In genomic region chr11:14361951-14362350, GRCh38 we compare ENCODE assay signal across 21 cellular contexts. TPM values are rescaled to one million over a fixed set of nuclear protein-coding genes. Genes with fewer than 3 reads are reported as not detected.
DNase-seq lines count a peak whose midpoint lies in the region; ATAC-seq and TF ChIP-seq lines count a peak whose summit lies in the region.
"Had no signal": no experiment of that assay in that cellular context is flagged by ENCODE, and none has a peak within 500 bp of the region (broad histone marks: within the 10 kb centered on the region; RNA-seq: fewer than 3 reads in every experiment).

No MANE protein-coding gene starts in this region.

- H3K27ac ChIP-seq in right atrium auricular region: peak overlapping the region; percentile 38 to 43
- H3K27ac ChIP-seq in Panc1 (ENCODE audit: low read length): no peak overlapping the region

- H3K4me1 Mint-ChIP-seq in activated CD8-positive, alpha-beta T cell treated with anti-CD3 and anti-CD28 coated beads, Interleukin-2, amount 10 ng/mL, durations not matched to agents 7 days and 5 days (ENCODE audit: low read depth): peaks cover 52% of the 10 kb centered on the region
- H3K4me1 Mint-ChIP-seq in CD14-positive monocyte: peaks cover 8% of the 10 kb centered on the region

- in situ Hi-C loops in Panc1 (cut with HindIII; ENCODE audit: low pct_unique_long_range_greater_than_20kb, low sequenced_read_pairs): no loop called here

- BruUV-seq in Panc1 (replicated peaks; lab: Mats Ljungman, UMichigan): TSS peak; percentile 50

- no peak for ATAC-seq in Right ventricle myocardium superior (ENCODE audit: poor library complexity)
- ATAC-seq in Panc1: no peak
- no peak for ATAC-seq in activated CD8-positive, alpha-beta T cell treated with anti-CD3 and anti-CD28 coated beads, Interleukin-2, amount 10 ng/mL, durations not matched to agents 7 days and 5 days

- H3K4me3 Mint-ChIP-seq in activated CD8-positive, alpha-beta T cell treated with anti-CD3 and anti-CD28 coated beads, Interleukin-2, amount 10 ng/mL, durations not matched to agents 7 days and 5 days: no peak overlapping the region
- H3K4me3 Mint-ChIP-seq in CD14-positive monocyte: no peak overlapping the region

- H3K27ac Mint-ChIP-seq in activated CD8-positive, alpha-beta T cell treated with anti-CD3 and anti-CD28 coated beads, Interleukin-2, amount 10 ng/mL, durations not matched to agents 7 days and 5 days: no peak overlapping the region
- no peak overlapping the region for H3K27ac Mint-ChIP-seq in CD14-positive monocyte

- CTCF ChIA-PET in Panc1 (lab: Charles Lee): no interaction called here
- CTCF ChIA-PET in activated CD8-positive, alpha-beta T cell treated with anti-CD3 and anti-CD28 coated beads, Interleukin-2, amount 10 ng/mL, durations not matched to agents 7 days and 5 days (lab: Charles Lee): interaction anchor here (1.1 to 2.1 kb wide), 5 partner anchors 9 to 61 kb away, joined by 3 to 9 read pairs (median 5); no protein-coding TSS in a partner anchor

- H3K4me1 ChIP-seq in right atrium auricular region: peaks cover 0 to 11% of the 10 kb centered on the region in 2 donors
- H3K4me1 ChIP-seq in Panc1 (ENCODE audit: control insufficient read depth, insufficient read depth, low read length): no peaks in the 10 kb centered on the region
- H3K4me1 ChIP-seq: BE2C had no signal

- no peaks in the 10 kb centered on the region for H3K27me3 ChIP-seq in right atrium auricular region
- H3K27me3 ChIP-seq in Panc1 (ENCODE audit: control insufficient read depth, insufficient read depth, low read length): no peaks in the 10 kb centered on the region

- H3K36me3 ChIP-seq in right atrium auricular region: no peaks in the 10 kb centered on the region
- H3K36me3 ChIP-seq in Panc1 (ENCODE audit: control insufficient read depth, insufficient read depth, low read length): no peaks in the 10 kb centered on the region
- H3K36me3 ChIP-seq: BE2C had no signal

- H3K36me3 Mint-ChIP-seq in activated CD8-positive, alpha-beta T cell treated with anti-CD3 and anti-CD28 coated beads, Interleukin-2, amount 10 ng/mL, durations not matched to agents 7 days and 5 days (ENCODE audit: low read depth): peaks cover 8% of the 10 kb centered on the region
- H3K36me3 Mint-ChIP-seq in CD14-positive monocyte: no peaks in the 10 kb centered on the region

- no peak overlapping the region for H3K4me3 ChIP-seq in right atrium auricular region
- H3K4me3 ChIP-seq in Panc1 (ENCODE audit: low read depth in 2 of 2, low read length in 2 of 2): no peak overlapping the region

- no peaks in the 10 kb centered on the region for H3K9me3 Mint-ChIP-seq in activated CD8-positive, alpha-beta T cell treated with anti-CD3 and anti-CD28 coated beads, Interleukin-2, amount 10 ng/mL, durations not matched to agents 7 days and 5 days (ENCODE audit: insufficient read depth)
- H3K9me3 Mint-ChIP-seq in CD14-positive monocyte: peaks cover 0 to 7% (median 2%) of the 10 kb centered on the region in 7 donors

- DNase-seq in right atrium auricular region (ENCODE audit: low spot score) (no peak), Right ventricle myocardium superior (no peak), Panc1 (ENCODE audit: low read depth, low spot score) (no peak), fibroblast of peridontal ligament (ENCODE audit: extremely low read depth) (peak; percentile 42), NOMO-1 (lab: John Stamatoyannopoulos, UW; ENCODE audit: unreplicated experiment in 2 of 2) (no peak), CD14-positive monocyte (ENCODE audit: low spot score) (no peak)
- no peak for DNase-seq in activated CD8-positive, alpha-beta T cell treated with anti-CD3 and anti-CD28 coated beads, Interleukin-2, amount 10 ng/mL, durations not matched to agents 7 days and 5 days
- DNase-seq: 8988T, ACHN, BE2C, DMS153, Kasumi-1, NCI-H1092 treated with DMSO at 0.1 percent for 48 hours, NCI-H1436, NCI-H187, NCI-H2081 treated with DMSO at 0.1 percent for 48 hours, NCI-H2171, NCI-H226, NCI-H510A, NCI-H69, SK-N-SH had no signal

- intact Hi-C loops in Right ventricle myocardium superior (cut with DNase I): no loop called here
- intact Hi-C loops in Panc1 (cut with micrococcal nuclease; ENCODE audit: unreplicated experiment): no loop called here
- intact Hi-C loops in CD14-positive monocyte (cut with micrococcal nuclease): no loop called here

- H3K9me3 ChIP-seq in right atrium auricular region: no peaks in the 10 kb centered on the region
- H3K9me3 ChIP-seq in Panc1 (ENCODE audit: control insufficient read depth, insufficient read depth, low read depth, low read length): no peaks in the 10 kb centered on the region
- H3K9me3 ChIP-seq: BE2C, SK-N-SH had no signal

- H3K27me3 Mint-ChIP-seq in activated CD8-positive, alpha-beta T cell treated with anti-CD3 and anti-CD28 coated beads, Interleukin-2, amount 10 ng/mL, durations not matched to agents 7 days and 5 days (ENCODE audit: low read depth): no peaks in the 10 kb centered on the region
- H3K27me3 Mint-ChIP-seq in CD14-positive monocyte (ENCODE audit: low read depth in 3 of 3): peaks cover 33 to 54% (median 46%) of the 10 kb centered on the region in 3 donors

- TF ChIP-seq CTCF in right atrium auricular region (IDR thresholded peaks at IDR 0.05): no peak
- TF ChIP-seq CTCF in Panc1 (IDR thresholded peaks at IDR 0.05): no peak
- no peak for TF ChIP-seq CTCF in CD14-positive monocyte (IDR thresholded peaks at IDR 0.05)

- POLR2A ChIA-PET in Panc1 (lab: Charles Lee): no interaction called here
- POLR2A ChIA-PET in activated CD8-positive, alpha-beta T cell treated with anti-CD3 and anti-CD28 coated beads, Interleukin-2, amount 10 ng/mL, durations not matched to agents 7 days and 5 days (lab: Charles Lee): interaction anchor here (1.5 kb wide), 1 partner anchor 13 kb away, joined by 4 read pairs; no protein-coding TSS in a partner anchor

RNA-seq across cellular contexts. Expression of gene RRAS2, which starts 3.0 kb away (rescaled TPM):
- 10 to 100 TPM; 39.3 to 65.2 TPM for total RNA-seq in right atrium auricular region
- 26.5 TPM for total RNA-seq in Right ventricle myocardium superior
- total RNA-seq in Panc1 (2021; ENCODE audit: unreplicated experiment): 58.4 TPM
- 31.1 TPM for polyA plus RNA-seq in Panc1 (2012; ENCODE audit: insufficient read length)
- 10 to 100 TPM; 97.3 to 98.1 TPM for total RNA-seq in activated CD8-positive, alpha-beta T cell treated with anti-CD3 and anti-CD28 coated beads, Interleukin-2, amount 10 ng/mL, durations not matched to agents 7 days and 5 days
- polyA plus RNA-seq in CD14-positive monocyte: under 1 TPM in 1 of 2 donors, not detected in 1; 0.19 TPM
